In genomic region chr7:7698930-7699329, GRCh38 we compare ENCODE assay signal across 20 cellular contexts.
"Had no signal": no experiment of that assay in that cellular context is flagged by ENCODE, and none has a peak within 500 bp of the region (broad histone marks: within the 10 kb centered on the region; RNA-seq: fewer than 3 reads in every experiment).

No MANE protein-coding gene starts in this region.

- H3K4me3 ChIP-seq: hepatocyte, ovary, right lobe of liver, skin epidermis, upper lobe of left lung had no signal

- H2AFZ ChIP-seq: hepatocyte had no signal

- H3K27ac ChIP-seq: hepatocyte, neutrophil, ovary, right lobe of liver, upper lobe of left lung had no signal

- DNase-seq: activated B cell treated with CpG ODN at 0.5 μM for 24 hours; activated CD4-positive, alpha-beta T cell treated with anti-CD3 and anti-CD28 coated beads for 4 hours; activated CD4-positive, alpha-beta T cell treated with anti-CD3 and anti-CD28 coated beads, Interleukin-2, amount 50 U/mL, for 48 hours; activated CD8-positive, alpha-beta memory T cell treated with anti-CD3 and anti-CD28 coated beads, Interleukin-2, amount 50 U/mL, for 48 hours; activated naive CD4-positive, alpha-beta T cell; activated T-cell treated with anti-CD3 and anti-CD28 coated beads, Interleukin-2, amount 50 U/mL, for 4 hours; erythroblast; foreskin fibroblast; kidney glomerular epithelial cell; ovary; right lobe of liver; stimulated activated CD4-positive, alpha-beta T cell treated with anti-CD3 and anti-CD28 coated beads, Interleukin-2, amount 100 ng/mL, for 24 hours; stimulated activated naive CD8-positive, alpha-beta T cell treated with anti-CD3 and anti-CD28 coated beads, Interleukin-15, amount 100 ng/mL, for 72 hours; upper lobe of left lung had no signal

- FAIRE-seq: bronchial epithelial cell, endometrium had no signal

- H3K27me3 ChIP-seq: hepatocyte, neutrophil, ovary, right lobe of liver, upper lobe of left lung had no signal

- H3K36me3 ChIP-seq: neutrophil, ovary, right lobe of liver, upper lobe of left lung had no signal

- ATAC-seq: activated T-cell treated with anti-CD3 and anti-CD28 coated beads, Interleukin-2, amount 50 U/mL, for 4 hours; right lobe of liver; stimulated activated effector memory CD8-positive, alpha-beta T cell treated with anti-CD3 and anti-CD28 coated beads, Interleukin-12 subunit alpha, Interleukin-12 subunit beta, amount 100 ng/mL, for 72 hours; stimulated activated naive CD8-positive, alpha-beta T cell treated with anti-CD3 and anti-CD28 coated beads, Interleukin-15, amount 100 ng/mL, for 72 hours had no signal

- H3K4me2 ChIP-seq: hepatocyte had no signal

- H3K9me3 ChIP-seq: neutrophil, ovary, right lobe of liver, upper lobe of left lung had no signal
